Comparison of ENCODE assay signal across 10 cellular contexts in genomic region chr1:238485906-238486219, GRCh38.
A peak's percentile ranks its signal among the peaks of the same experiment; 100 is the strongest.
DNase-seq lines count a peak whose midpoint lies in the region; ATAC-seq and TF ChIP-seq lines count a peak whose summit lies in the region.
"Had no signal": no experiment of that assay in that cellular context is flagged by ENCODE, and none has a peak within 500 bp of the region (broad histone marks: within the 10 kb centered on the region; RNA-seq: fewer than 3 reads in every experiment).

No MANE protein-coding gene starts in this region.

- H3K4me3 ChIP-seq in SK-N-MC (peak overlapping the region; percentile 87), iPS-20b (ENCODE audit: low read length) (peak overlapping the region; percentile 72), smooth muscle cell (peak overlapping the region; percentile 21)

- H3K4me3 Mint-ChIP-seq in natural killer cell = no peak overlapping the region

- WGBS in smooth muscle cell (ENCODE audit: low lambda C conversion rate) = 84% methylated on average over 5 of the region's 5 CpGs

- no peaks in the 10 kb centered on the region for H3F3A ChIP-seq in smooth muscle cell (ENCODE audit: low read depth)

- peak overlapping the region; percentile 60 for H3K4me2 ChIP-seq in smooth muscle cell

- H3K79me2 ChIP-seq in smooth muscle cell (ENCODE audit: low read depth) = no peaks in the 10 kb centered on the region

- ATAC-seq in natural killer cell = no peak

- H3K9me3 ChIP-seq in SK-N-MC (ENCODE audit: low read depth, low read length) (no peaks in the 10 kb centered on the region), iPS-20b (ENCODE audit: insufficient read depth, low read depth, low read length) (no peaks in the 10 kb centered on the region), smooth muscle cell (replicated peaks; ENCODE audit: low read depth) (no peaks in the 10 kb centered on the region)

- peaks cover 10% of the 10 kb centered on the region; the same call in 1 of the 2 replicates for H3K4me1 ChIP-seq in iPS-20b (ENCODE audit: insufficient read depth, low read length)
- H3K4me1 ChIP-seq in smooth muscle cell (ENCODE audit: low read depth) = no peaks in the 10 kb centered on the region

- DNase-seq in HT1080 (ENCODE audit: low read depth) (peak; percentile 42), SK-N-MC (ENCODE audit: low read depth, low spot score) (no peak), smooth muscle cell (lab: John Stamatoyannopoulos, UW; ENCODE audit: unreplicated experiment) (no peak), natural killer cell (no peak), NCI-H187 (lab: John Stamatoyannopoulos, UW) (no peak), erythroblast (lab: John Stamatoyannopoulos, UW) (no peak)
- DNase-seq in activated CD4-positive, CD25-positive, alpha-beta regulatory T cell (lab: John Stamatoyannopoulos, UW) = no peak
- DNase-seq: activated T-cell treated with anti-CD3 and anti-CD28 coated beads, Interleukin-2, amount 50 U/mL, for 1 hour; NCI-H1930 had no signal

- peaks cover 6% of the 10 kb centered on the region; the same call in 1 of the 2 replicates for H3K36me3 ChIP-seq in SK-N-MC (ENCODE audit: insufficient read depth, low read length)
- H3K36me3 ChIP-seq in iPS-20b (ENCODE audit: insufficient read depth, low read depth, low read length) = no peaks in the 10 kb centered on the region
- no peaks in the 10 kb centered on the region for H3K36me3 ChIP-seq in smooth muscle cell (ENCODE audit: low read depth)

- peak overlapping the region; percentile 3 for H2AFZ ChIP-seq in smooth muscle cell (ENCODE audit: low read depth)

- H4K20me1 ChIP-seq in smooth muscle cell (ENCODE audit: low read depth) = no peaks in the 10 kb centered on the region

- H3K9ac ChIP-seq in SK-N-MC (ENCODE audit: insufficient read length) (peak overlapping the region; percentile 77), iPS-20b (ENCODE audit: low read depth, low read length) (peak overlapping the region; percentile 76), smooth muscle cell (ENCODE audit: low read depth) (no peak overlapping the region)

- H3K27ac Mint-ChIP-seq in natural killer cell = no peak overlapping the region

- H3K36me3 Mint-ChIP-seq in natural killer cell = no peaks in the 10 kb centered on the region

- peaks cover 7 to 16% of the 10 kb centered on the region in 2 donors for H3K9me3 Mint-ChIP-seq in natural killer cell

- TF ChIP-seq CTCF in smooth muscle cell (IDR thresholded peaks at IDR 0.05; ENCODE audit: borderline replicate concordance, insufficient read depth, poor library complexity, severe bottlenecking) (no peak), natural killer cell (IDR thresholded peaks at IDR 0.05) (no peak)

- peak overlapping the region; percentile 89 for H3K27ac ChIP-seq in SK-N-MC
- peak overlapping the region; percentile 74 for H3K27ac ChIP-seq in iPS-20b (ENCODE audit: low read length)
- peak overlapping the region; percentile 46 for H3K27ac ChIP-seq in smooth muscle cell (ENCODE audit: low read depth)

- intact Hi-C loops in natural killer cell (cut with micrococcal nuclease) = no loop called here

- no peaks in the 10 kb centered on the region for H3K4me1 Mint-ChIP-seq in natural killer cell

- no peaks in the 10 kb centered on the region for H3K27me3 Mint-ChIP-seq in natural killer cell (ENCODE audit: low read depth in 2 of 2)

- H3K27me3 ChIP-seq in iPS-20b (ENCODE audit: insufficient read depth, low read length) (no peaks in the 10 kb centered on the region), smooth muscle cell (ENCODE audit: low read depth) (no peaks in the 10 kb centered on the region)

- no peak for TF ChIP-seq POLR2A in erythroblast (IDR thresholded peaks at IDR 0.05; ENCODE audit: low read length)

Comparison
In these comparisons a context has a peak if more than half of its experiments do, and no peak if none do; other contexts are left out.
1. H3K4me3 ChIP-seq: peak in every context shown above with its lines; median percentile 87 in SK-N-MC; 72 in iPS-20b; 21 in smooth muscle cell.